In the genomic region with DNA sequence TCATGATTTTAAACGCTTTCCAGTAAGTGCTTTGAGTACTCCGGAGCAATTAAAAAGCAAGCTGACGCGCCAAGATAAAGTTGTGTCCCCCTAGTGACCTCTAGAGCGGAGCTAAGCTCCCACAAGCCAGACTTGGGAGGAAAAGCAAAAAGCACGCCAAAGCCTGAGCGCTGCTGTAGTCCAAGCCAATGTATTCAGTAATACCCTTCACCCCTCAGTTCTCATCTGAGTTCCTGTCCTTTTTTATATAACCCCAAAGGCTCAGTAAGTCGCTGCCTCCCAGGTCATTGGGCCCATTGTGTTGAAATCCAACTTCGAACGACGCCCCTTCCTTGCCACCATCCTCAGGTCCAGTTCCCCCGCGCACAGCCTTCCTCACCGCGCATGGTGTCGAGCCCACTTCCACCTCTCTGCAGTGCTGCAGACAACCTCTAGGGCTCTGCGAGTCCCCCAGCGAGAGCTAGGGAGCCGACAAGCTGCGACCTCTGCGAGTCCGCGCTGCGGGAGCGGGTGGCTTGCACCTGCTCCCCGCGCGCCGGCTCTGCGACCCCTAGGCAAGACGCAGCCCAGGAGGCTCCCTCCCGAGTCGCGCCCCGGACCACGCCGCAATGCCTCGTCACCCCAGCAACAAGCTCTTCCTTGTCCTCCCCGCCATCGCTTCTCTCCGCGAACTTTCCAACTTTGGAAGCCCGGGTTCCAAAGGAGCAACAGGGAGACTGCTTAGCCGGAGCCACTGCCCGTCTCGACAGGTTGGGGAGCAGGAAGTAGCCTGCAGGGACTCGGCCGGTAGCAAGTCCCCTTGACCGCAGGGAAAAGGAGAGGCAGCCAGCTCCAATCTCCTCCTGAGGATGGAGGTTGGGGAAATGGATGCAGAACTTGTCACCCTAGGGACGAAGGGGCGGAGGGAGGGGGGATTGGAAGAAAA, we compare ENCODE assay signal across 8 cellular contexts. TPM values are rescaled to one million over a fixed set of nuclear protein-coding genes. Genes with fewer than 3 reads are reported as not detected.
DNase-seq lines count a peak whose midpoint lies in the region; ATAC-seq and TF ChIP-seq lines count a peak whose summit lies in the region.

No MANE protein-coding gene starts in this region.

- peak overlapping the region; percentile 46 for H3K9ac ChIP-seq in NT2/D1 (ENCODE audit: insufficient read length, low read depth)

- ATAC-seq in GM19328 (IDR thresholded peaks at IDR 0.05; ENCODE audit: unreplicated experiment) (peak; percentile 90), HG03342 (IDR thresholded peaks at IDR 0.05; ENCODE audit: unreplicated experiment) (peak; percentile 93), body of pancreas (peak; percentile 86)

- peak; percentile 71 for DNase-seq in COR-L47 (lab: John Stamatoyannopoulos, UW)
- DNase-seq in NT2/D1 (ENCODE audit: low read depth, low spot score), result peak; percentile 75
- peak; percentile 57 to 81 (median 70) for DNase-seq in body of pancreas
- peak; percentile 52 for DNase-seq in inferior parietal cortex (ENCODE audit: extremely low spot score)
- peak; percentile 85 for DNase-seq in spleen
- DNase-seq in NCI-H2107 treated with DMSO at 0.1 percent for 48 hours (lab: John Stamatoyannopoulos, UW; ENCODE audit: unreplicated experiment), result no peak

- H3K27ac ChIP-seq in body of pancreas, result peak overlapping the region in 1 of 4 donors; percentile 25
- no peak overlapping the region for H3K27ac ChIP-seq in spleen

- WGBS in body of pancreas, 2 donors, result 1 to 3% methylated on average over 32 to 51 of the region's 51 CpGs
- 2 to 4% (median 3%) methylated on average over 24 to 51 of the region's 51 CpGs for WGBS in spleen, 5 donors

- TF ChIP-seq POLR2A in body of pancreas (IDR thresholded peaks at IDR 0.05) (peak in 1 of 3 donors; percentile 37), spleen (IDR thresholded peaks at IDR 0.05) (no peak)

- H3K4me3 ChIP-seq in NT2/D1 (ENCODE audit: insufficient read length, low read depth), result peak overlapping the region; percentile 64
- H3K4me3 ChIP-seq in body of pancreas, result peak overlapping the region; percentile 18 to 37
- H3K4me3 ChIP-seq in spleen, result peak overlapping the region; percentile 24 to 71 (median 42)

- TF ChIP-seq CTCF in body of pancreas (IDR thresholded peaks at IDR 0.05) (peak; percentile 39 to 76 (median 65)), spleen (IDR thresholded peaks at IDR 0.05 in 8 of 11, conservative IDR thresholded peaks at IDR 0.05 in 3 of 11) (peak in 10 of 11 experiments; percentile 14 to 66 (median 44))

- H3K9me3 ChIP-seq in NT2/D1 (ENCODE audit: insufficient read depth, low read length), result no peaks in the 10 kb centered on the region
- no peaks in the 10 kb centered on the region for H3K9me3 ChIP-seq in body of pancreas
- no peaks in the 10 kb centered on the region for H3K9me3 ChIP-seq in spleen

- H3K27me3 ChIP-seq in NT2/D1 (ENCODE audit: insufficient read depth, insufficient read length) (peaks cover 63% of the 10 kb centered on the region), body of pancreas (peaks cover 0 to 10% of the 10 kb centered on the region in 2 donors), spleen (replicated peaks in 1 of 7) (peaks cover 0 to 75% (median 42%) of the 10 kb centered on the region in 7 donors)

- H3K4me1 ChIP-seq in NT2/D1 (ENCODE audit: insufficient read depth, insufficient read length) (peaks cover 2% of the 10 kb centered on the region), body of pancreas (peaks cover 22% of the 10 kb centered on the region), spleen (peaks cover 4 to 31% (median 24%) of the 10 kb centered on the region in 6 donors)

- intact Hi-C loops in body of pancreas (cut with DNase I) (no loop called here), spleen (cut with DNase I; ENCODE audit: low total_unique reads) (no loop called here)

- H3K36me3 ChIP-seq in NT2/D1 (ENCODE audit: insufficient read depth, insufficient read length, low read length) (no peaks in the 10 kb centered on the region), body of pancreas (replicated peaks in 1 of 2; ENCODE audit: insufficient read depth in 1 of 2, low read depth in 2 of 2) (no peaks in the 10 kb centered on the region), spleen (no peaks in the 10 kb centered on the region)

RNA-seq across cellular contexts. Expression of a gene that starts 3.8 kb away (rescaled TPM):
- total RNA-seq in body of pancreas (1 to 10 TPM; 3.6 to 5.4 TPM), spleen (1 to 10 TPM in 3 of 7 donors, under 1 TPM in 4; 0.28 to 4.0 (median 0.98) TPM)
- polyA plus RNA-seq in spleen, result 1 to 10 TPM in 1 of 3 donors, under 1 TPM in 2; 0.30 to 1.2 (median 0.76) TPM
